Comparison of ENCODE assay signal across 1 cellular context in genomic region chr12:23063206-23063605, GRCh38.
TF ChIP-seq lines count a peak whose summit lies in the region.

No MANE protein-coding gene starts in this region.

TF ChIP-seq in HepG2, 621 proteins besides CTCF, POLR2A, EP300 and RAD21 (continued from another document):
- TF ChIP-seq MAFF (IDR thresholded peaks at IDR 0.05; ENCODE audit: low read depth, low read length), result peak; percentile 92
- TF ChIP-seq E2F5 (CRISPR knock-in tag; conservative IDR thresholded peaks at IDR 0.05), result no peak
- TF ChIP-seq ZNF687 (CRISPR knock-in tag; IDR thresholded peaks at IDR 0.05), result no peak
- TF ChIP-seq BORCS8-MEF2B (CRISPR knock-in tag; IDR thresholded peaks at IDR 0.05), result no peak
